ENCODE assay signal across 8 cellular contexts in genomic region chr2:169361706-169362345, GRCh38. TPM values are rescaled to one million over a fixed set of nuclear protein-coding genes. Genes with fewer than 3 reads are reported as not detected.
A peak's percentile ranks its signal among the peaks of the same experiment; 100 is the strongest.
DNase-seq lines count a peak whose midpoint lies in the region; ATAC-seq and TF ChIP-seq lines count a peak whose summit lies in the region.

No MANE protein-coding gene starts in this region.

- no peak for TF ChIP-seq POLR2A in gastrocnemius medialis (IDR thresholded peaks at IDR 0.05)

- TF ChIP-seq CTCF in gastrocnemius medialis (IDR thresholded peaks at IDR 0.05 in 4 of 5, conservative IDR thresholded peaks at IDR 0.05 in 1 of 5), result no peak

- peaks cover 36% of the 10 kb centered on the region for H3K4me1 Mint-ChIP-seq in activated naive CD4-positive, alpha-beta T cell treated with anti-CD3 and anti-CD28 coated beads, Interleukin-2, amount 50 U/mL, for 24 hours

- H3K4me1 ChIP-seq in gastrocnemius medialis, result peaks cover 17 to 41% of the 10 kb centered on the region in 2 donors

- H3K36me3 ChIP-seq in gastrocnemius medialis, result no peaks in the 10 kb centered on the region

- intact Hi-C loops in gastrocnemius medialis (cut with DNase I; ENCODE audit: low total_unique reads), result no loop called here

- peak; percentile 13 for DNase-seq in stimulated activated CD4-positive, alpha-beta T cell treated with anti-CD3 and anti-CD28 coated beads, Interleukin-12 subunit alpha, Interleukin-12 subunit beta, amount 100 ng/mL, for 4 hours
- no peak for DNase-seq in stimulated activated CD4-positive, alpha-beta T cell treated with anti-CD3 and anti-CD28 coated beads, Interleukin-4, amount 100 ng/mL, for 24 hours
- no peak for DNase-seq in gastrocnemius medialis
- no peak for DNase-seq in effector CD8-positive, alpha-beta T cell (lab: John Stamatoyannopoulos, UW)
- no peak for DNase-seq in NCI-H446 (lab: John Stamatoyannopoulos, UW)

- peaks cover 33 to 58% (median 42%) of the 10 kb centered on the region in 3 donors for H3K27me3 ChIP-seq in gastrocnemius medialis

- no peak overlapping the region for H3K27ac Mint-ChIP-seq in activated naive CD4-positive, alpha-beta T cell treated with anti-CD3 and anti-CD28 coated beads, Interleukin-2, amount 50 U/mL, for 24 hours

- in situ Hi-C loops in gastrocnemius medialis (cut with MboI; ENCODE audit: low sequenced_read_pairs in 4 of 4), result no loop called here

- no peaks in the 10 kb centered on the region for H3K36me3 Mint-ChIP-seq in activated naive CD4-positive, alpha-beta T cell treated with anti-CD3 and anti-CD28 coated beads, Interleukin-2, amount 50 U/mL, for 24 hours

- ATAC-seq in gastrocnemius medialis, result no peak
- no peak for ATAC-seq in GM18867 (IDR thresholded peaks at IDR 0.05; ENCODE audit: unreplicated experiment)

- H3K4me3 Mint-ChIP-seq in activated naive CD4-positive, alpha-beta T cell treated with anti-CD3 and anti-CD28 coated beads, Interleukin-2, amount 50 U/mL, for 24 hours, result peak overlapping the region; percentile 87

- no peaks in the 10 kb centered on the region for H3K9me3 Mint-ChIP-seq in activated naive CD4-positive, alpha-beta T cell treated with anti-CD3 and anti-CD28 coated beads, Interleukin-2, amount 50 U/mL, for 24 hours

- H3K4me3 ChIP-seq in iPS-11a (ENCODE audit: low read depth, low read length) (peak overlapping the region; percentile 49), gastrocnemius medialis (peak overlapping the region; percentile 46 to 67 (median 53))

- H3K27ac ChIP-seq in gastrocnemius medialis, result no peak overlapping the region

- no peaks in the 10 kb centered on the region for H3K9me3 ChIP-seq in gastrocnemius medialis

- H3K27me3 Mint-ChIP-seq in activated naive CD4-positive, alpha-beta T cell treated with anti-CD3 and anti-CD28 coated beads, Interleukin-2, amount 50 U/mL, for 24 hours, result peaks cover 40% of the 10 kb centered on the region

RNA-seq across cellular contexts. Expression of gene LRP2, which starts 0.5 kb away (rescaled TPM):
- not detected for total RNA-seq in gastrocnemius medialis
